ENCODE assay signal across 20 cellular contexts in the genomic region with DNA sequence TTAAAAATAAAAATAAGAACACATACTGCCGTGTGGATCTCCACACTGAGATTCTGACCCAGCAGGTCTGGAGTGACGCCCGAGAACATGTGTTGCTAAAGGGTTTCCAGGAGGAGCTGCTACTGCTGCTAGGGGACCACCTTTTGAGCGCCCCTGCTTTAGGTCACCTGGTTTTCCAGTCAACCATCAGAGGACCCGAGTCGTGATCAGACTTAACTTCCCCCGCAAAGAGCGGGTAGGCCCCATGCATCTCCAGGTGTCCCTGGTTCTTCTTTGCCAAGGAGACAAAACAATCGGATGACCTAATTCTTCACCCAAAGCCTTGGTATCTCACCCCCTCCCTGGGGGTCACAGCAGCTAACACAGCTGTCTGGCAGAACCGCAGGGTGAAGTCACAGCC.
"Had no signal": no experiment of that assay in that cellular context is flagged by ENCODE, and none has a peak within 500 bp of the region (broad histone marks: within the 10 kb centered on the region; RNA-seq: fewer than 3 reads in every experiment).

No MANE protein-coding gene starts in this region.

- H3K27me3 Mint-ChIP-seq: stimulated activated naive CD8-positive, alpha-beta T cell treated with anti-CD3 and anti-CD28 coated beads, Interleukin-15, Interleukin-2, amounts not matched to agents 100 ng/mL and 50 ng/mL, for 24 hours had no signal

- H3K4me1 ChIP-seq: prostate gland, upper lobe of right lung had no signal

- H3K27ac ChIP-seq: ovary, prostate gland, skin epidermis, suprapubic skin, thoracic aorta, tibial artery, upper lobe of right lung had no signal

- H3K27me3 ChIP-seq: ovary, suprapubic skin had no signal

- H3K27ac Mint-ChIP-seq: naive thymus-derived CD4-positive, alpha-beta T cell; natural killer cell treated with Interleukin-12 subunit alpha and Interleukin-12 subunit beta and Interleukin-15 and Interleukin-18, amount 100 ng/mL, for 72 hours; stimulated activated effector memory CD8-positive, alpha-beta T cell treated with anti-CD3 and anti-CD28 coated beads, Interleukin-12 subunit alpha, Interleukin-12 subunit beta, amount 100 ng/mL, for 72 hours; stimulated activated naive CD8-positive, alpha-beta T cell treated with anti-CD3 and anti-CD28 coated beads, Interleukin-15, Interleukin-2, amounts not matched to agents 100 ng/mL and 50 ng/mL, for 24 hours had no signal

- H3K4me3 Mint-ChIP-seq: naive thymus-derived CD4-positive, alpha-beta T cell; natural killer cell treated with Interleukin-12 subunit alpha and Interleukin-12 subunit beta and Interleukin-15 and Interleukin-18, amount 100 ng/mL, for 72 hours; stimulated activated effector memory CD8-positive, alpha-beta T cell treated with anti-CD3 and anti-CD28 coated beads, Interleukin-12 subunit alpha, Interleukin-12 subunit beta, amount 100 ng/mL, for 72 hours; stimulated activated naive CD8-positive, alpha-beta T cell treated with anti-CD3 and anti-CD28 coated beads, Interleukin-15, Interleukin-2, amounts not matched to agents 100 ng/mL and 50 ng/mL, for 24 hours had no signal

- H3K36me3 ChIP-seq: ovary, prostate gland, suprapubic skin, thoracic aorta, tibial artery, upper lobe of right lung had no signal

- H3K36me3 Mint-ChIP-seq: naive thymus-derived CD4-positive, alpha-beta T cell; natural killer cell treated with Interleukin-12 subunit alpha and Interleukin-12 subunit beta and Interleukin-15 and Interleukin-18, amount 100 ng/mL, for 72 hours; stimulated activated effector memory CD8-positive, alpha-beta T cell treated with anti-CD3 and anti-CD28 coated beads, Interleukin-12 subunit alpha, Interleukin-12 subunit beta, amount 100 ng/mL, for 72 hours had no signal

- H3K9me3 ChIP-seq: mucosa of descending colon, ovary, prostate gland, thoracic aorta, tibial artery, upper lobe of right lung had no signal

- H3K4me1 Mint-ChIP-seq: stimulated activated effector memory CD8-positive, alpha-beta T cell treated with anti-CD3 and anti-CD28 coated beads, Interleukin-12 subunit alpha, Interleukin-12 subunit beta, amount 100 ng/mL, for 72 hours had no signal

- H3K9me3 Mint-ChIP-seq: natural killer cell treated with Interleukin-12 subunit alpha and Interleukin-12 subunit beta and Interleukin-15 and Interleukin-18, amount 100 ng/mL, for 72 hours; stimulated activated effector memory CD8-positive, alpha-beta T cell treated with anti-CD3 and anti-CD28 coated beads, Interleukin-12 subunit alpha, Interleukin-12 subunit beta, amount 100 ng/mL, for 72 hours; stimulated activated naive CD8-positive, alpha-beta T cell treated with anti-CD3 and anti-CD28 coated beads, Interleukin-15, Interleukin-2, amounts not matched to agents 100 ng/mL and 50 ng/mL, for 24 hours had no signal

- DNase-seq: hippocampal formation; kidney glomerular epithelial cell; left cardiac atrium; midbrain; naive thymus-derived CD4-positive, alpha-beta T cell; ovary; retina; stimulated activated CD4-positive, alpha-beta T cell treated with anti-CD3 and anti-CD28 coated beads, Interleukin-4, amount 100 ng/mL, for 24 hours; stimulated activated naive CD4-positive, alpha-beta T cell; tibial artery; upper lobe of right lung had no signal

- H3K4me3 ChIP-seq: lung, mucosa of descending colon, ovary, prostate gland, skin epidermis, suprapubic skin, thoracic aorta, tibial artery, upper lobe of right lung had no signal
